Comparison of ENCODE assay signal across 19 cellular contexts in genomic region chr5:36889264-36889663, GRCh38. TPM values are rescaled to one million over a fixed set of nuclear protein-coding genes. Genes with fewer than 3 reads are reported as not detected.
A peak's percentile ranks its signal among the peaks of the same experiment; 100 is the strongest.
DNase-seq lines count a peak whose midpoint lies in the region; ATAC-seq lines count a peak whose summit lies in the region.
"Had no signal": no experiment of that assay in that cellular context is flagged by ENCODE, and none has a peak within 500 bp of the region (broad histone marks: within the 10 kb centered on the region; RNA-seq: fewer than 3 reads in every experiment).

No MANE protein-coding gene starts in this region.

- H3K4me1 Mint-ChIP-seq in activated naive CD4-positive, alpha-beta T cell treated with anti-CD3 and anti-CD28 coated beads for 36 hours (ENCODE audit: low read depth): peaks cover 65% of the 10 kb centered on the region
- peaks cover 49% of the 10 kb centered on the region for H3K4me1 Mint-ChIP-seq in activated T-helper 17 cell treated with anti-CD3 and anti-CD28 coated beads, Interleukin-2, amount 50 U/mL, for 72 hours
- H3K4me1 Mint-ChIP-seq in stimulated activated effector memory CD8-positive, alpha-beta T cell treated with anti-CD3 and anti-CD28 coated beads, Interleukin-12 subunit alpha, Interleukin-12 subunit beta, amount 100 ng/mL, for 72 hours: peaks cover 65% of the 10 kb centered on the region

- H3K27me3 Mint-ChIP-seq in activated naive CD4-positive, alpha-beta T cell treated with anti-CD3 and anti-CD28 coated beads for 36 hours (ENCODE audit: low read depth): no peaks in the 10 kb centered on the region
- H3K27me3 Mint-ChIP-seq in activated T-helper 17 cell treated with anti-CD3 and anti-CD28 coated beads, Interleukin-2, amount 50 U/mL, for 72 hours: no peaks in the 10 kb centered on the region

- CTCF ChIA-PET in activated naive CD4-positive, alpha-beta T cell treated with anti-CD3 and anti-CD28 coated beads for 36 hours (lab: Charles Lee): no interaction called here

- no peak overlapping the region for H3K4me3 Mint-ChIP-seq in activated naive CD4-positive, alpha-beta T cell treated with anti-CD3 and anti-CD28 coated beads for 36 hours
- peak overlapping the region; percentile 47 for H3K4me3 Mint-ChIP-seq in activated T-helper 17 cell treated with anti-CD3 and anti-CD28 coated beads, Interleukin-2, amount 50 U/mL, for 72 hours
- peak overlapping the region; percentile 10 for H3K4me3 Mint-ChIP-seq in stimulated activated effector memory CD8-positive, alpha-beta T cell treated with anti-CD3 and anti-CD28 coated beads, Interleukin-12 subunit alpha, Interleukin-12 subunit beta, amount 100 ng/mL, for 72 hours
- H3K4me3 Mint-ChIP-seq: CD14-positive monocyte, GM23338 had no signal

- H3K9me3 Mint-ChIP-seq in activated naive CD4-positive, alpha-beta T cell treated with anti-CD3 and anti-CD28 coated beads for 36 hours: peaks cover 4% of the 10 kb centered on the region
- H3K9me3 Mint-ChIP-seq in activated T-helper 17 cell treated with anti-CD3 and anti-CD28 coated beads, Interleukin-2, amount 50 U/mL, for 72 hours: no peaks in the 10 kb centered on the region
- H3K9me3 Mint-ChIP-seq in stimulated activated effector memory CD8-positive, alpha-beta T cell treated with anti-CD3 and anti-CD28 coated beads, Interleukin-12 subunit alpha, Interleukin-12 subunit beta, amount 100 ng/mL, for 72 hours: peaks cover 5% of the 10 kb centered on the region

- no peak overlapping the region for H3K27ac Mint-ChIP-seq in activated naive CD4-positive, alpha-beta T cell treated with anti-CD3 and anti-CD28 coated beads for 36 hours
- H3K27ac Mint-ChIP-seq in activated T-helper 17 cell treated with anti-CD3 and anti-CD28 coated beads, Interleukin-2, amount 50 U/mL, for 72 hours: peak overlapping the region; percentile 73
- peak overlapping the region; percentile 81 for H3K27ac Mint-ChIP-seq in stimulated activated effector memory CD8-positive, alpha-beta T cell treated with anti-CD3 and anti-CD28 coated beads, Interleukin-12 subunit alpha, Interleukin-12 subunit beta, amount 100 ng/mL, for 72 hours
- H3K27ac Mint-ChIP-seq: GM23338 had no signal

- ATAC-seq in activated CD4-positive, CD25-positive, alpha-beta regulatory T cell treated with anti-CD3 and anti-CD28 coated beads, Interleukin-2, amount 50 U/mL, for 24 hours: peak; percentile 91 to 97
- peak; percentile 99 for ATAC-seq in activated T-helper 17 cell treated with anti-CD3 and anti-CD28 coated beads, Interleukin-2, amount 50 U/mL, for 72 hours (replicated peaks)
- peak; percentile 100 for ATAC-seq in stimulated activated effector memory CD8-positive, alpha-beta T cell treated with anti-CD3 and anti-CD28 coated beads, Interleukin-12 subunit alpha, Interleukin-12 subunit beta, amount 100 ng/mL, for 72 hours
- ATAC-seq: GM23338 had no signal

- intact Hi-C loops in activated naive CD4-positive, alpha-beta T cell treated with anti-CD3 and anti-CD28 coated beads for 36 hours (cut with micrococcal nuclease): loop anchor here (1.0 to 10.0 kb wide), 4 partner anchors 11 to 1054 kb away; no protein-coding TSS in a partner anchor
- intact Hi-C loops in posterior vena cava (cut with DNase I): no loop called here

- no peak for DNase-seq in activated CD4-positive, CD25-positive, alpha-beta regulatory T cell (lab: John Stamatoyannopoulos, UW)
- DNase-seq in activated naive CD4-positive, alpha-beta T cell treated with anti-CD3 and anti-CD28 coated beads for 36 hours: peak; percentile 21
- no peak for DNase-seq in activated naive CD4-positive, alpha-beta T cell treated with Interleukin-2 at 50 U/mL for 16 hours
- no peak for DNase-seq in stimulated activated effector memory CD8-positive, alpha-beta T cell treated with anti-CD3 and anti-CD28 coated beads, Interleukin-12 subunit alpha, Interleukin-12 subunit beta, amount 100 ng/mL, for 72 hours (ENCODE audit: low spot score in 2 of 2)
- DNase-seq in NCI-H526 treated with DMSO at 0.1 percent for 48 hours (lab: John Stamatoyannopoulos, UW): no peak
- no peak for DNase-seq in posterior vena cava (ENCODE audit: low spot score)
- DNase-seq: DMS53, EL, HCEC 1CT, KG1, NCI-H1048, NCI-H1436, NCI-H1930, NCI-H226, NCI-H524 had no signal

- peaks cover 13% of the 10 kb centered on the region for H3K36me3 Mint-ChIP-seq in activated naive CD4-positive, alpha-beta T cell treated with anti-CD3 and anti-CD28 coated beads for 36 hours (ENCODE audit: low read depth)
- peaks cover 30% of the 10 kb centered on the region for H3K36me3 Mint-ChIP-seq in activated T-helper 17 cell treated with anti-CD3 and anti-CD28 coated beads, Interleukin-2, amount 50 U/mL, for 72 hours (ENCODE audit: low read depth)
- peaks cover 5% of the 10 kb centered on the region for H3K36me3 Mint-ChIP-seq in stimulated activated effector memory CD8-positive, alpha-beta T cell treated with anti-CD3 and anti-CD28 coated beads, Interleukin-12 subunit alpha, Interleukin-12 subunit beta, amount 100 ng/mL, for 72 hours

RNA-seq across cellular contexts. Expression of gene NIPBL, which starts 12.7 kb away (rescaled TPM):
- 10 to 100 TPM; 36.7 to 38.3 TPM for total RNA-seq in activated naive CD4-positive, alpha-beta T cell treated with anti-CD3 and anti-CD28 coated beads for 36 hours
- 10 to 100 TPM; 48.3 to 50.9 TPM for total RNA-seq in activated T-helper 17 cell treated with anti-CD3 and anti-CD28 coated beads, Interleukin-2, amount 50 U/mL, for 72 hours
- 10 to 100 TPM; 49.3 to 58.6 TPM for total RNA-seq in posterior vena cava
